In genomic region chr1:230157409-230158390, GRCh38 we compare ENCODE assay signal across 1 cellular context.
TF ChIP-seq lines count a peak whose summit lies in the region.

No MANE protein-coding gene starts in this region.

TF ChIP-seq in HepG2, 621 proteins besides CTCF, POLR2A, EP300 and RAD21 (continued from another document):
- TF ChIP-seq GATAD2A (CRISPR knock-in tag; IDR thresholded peaks at IDR 0.05) (peak; percentile 79), THRA (CRISPR knock-in tag; IDR thresholded peaks at IDR 0.05; ENCODE audit: borderline replicate concordance) (peak; percentile 30; the same call in 1 of the 2 replicates), LCORL (IDR thresholded peaks at IDR 0.05) (no peak), LCORL (CRISPR knock-in tag; IDR thresholded peaks at IDR 0.05) (peak; percentile 6; the same call in 1 of the 2 replicates), SALL1 (CRISPR knock-in tag; IDR thresholded peaks at IDR 0.05) (peak; percentile 81), ISL2 (CRISPR knock-in tag; IDR thresholded peaks at IDR 0.05) (peak; percentile 27; the same call in 1 of the 2 replicates), PITX1 (CRISPR knock-in tag; IDR thresholded peaks at IDR 0.05) (peak; percentile 40; the same call in 1 of the 2 replicates), ARID5B (CRISPR knock-in tag; IDR thresholded peaks at IDR 0.05) (peak; percentile 59), TBL1XR1 (IDR thresholded peaks at IDR 0.05; ENCODE audit: borderline replicate concordance, low read length, partially characterized antibody) (no peak), BRF2 (CRISPR knock-in tag; IDR thresholded peaks at IDR 0.05) (no peak), ZNF296 (CRISPR knock-in tag; conservative IDR thresholded peaks at IDR 0.05) (no peak), ZNF782 (CRISPR knock-in tag; IDR thresholded peaks at IDR 0.05; ENCODE audit: borderline replicate concordance) (no peak), PAXIP1 (CRISPR knock-in tag; conservative IDR thresholded peaks at IDR 0.05) (peak; percentile 68), EEA1 (CRISPR knock-in tag; IDR thresholded peaks at IDR 0.05; ENCODE audit: borderline replicate concordance) (no peak), ZNF574 (CRISPR knock-in tag; IDR thresholded peaks at IDR 0.05) (0 out of 2 replicates have a peak, but pooled peaks have one; percentile 35), SAP130 (CRISPR knock-in tag; IDR thresholded peaks at IDR 0.05; ENCODE audit: low read depth) (peak; percentile 50; the same call in 1 of the 2 replicates), AGO1 (IDR thresholded peaks at IDR 0.05; ENCODE audit: low read depth, low read length, poor library complexity, severe bottlenecking) (no peak), ZNF3 (CRISPR knock-in tag; IDR thresholded peaks at IDR 0.05) (no peak), NR2C2 (CRISPR knock-in tag; IDR thresholded peaks at IDR 0.05; ENCODE audit: borderline replicate concordance) (no peak), FOXK1 (CRISPR knock-in tag; IDR thresholded peaks at IDR 0.05; ENCODE audit: borderline replicate concordance, low read depth) (0 out of 2 replicates have a peak, but pooled peaks have one; percentile 32), HNF4A (CRISPR knock-in tag; IDR thresholded peaks at IDR 0.05) (peak; percentile 68), MLLT10 (CRISPR knock-in tag; IDR thresholded peaks at IDR 0.05) (no peak), TEAD3 (CRISPR knock-in tag; optimal IDR thresholded peaks at IDR 0.05; ENCODE audit: borderline replicate concordance) (peak; percentile 43), HNF4G (IDR thresholded peaks at IDR 0.05; ENCODE audit: borderline replicate concordance, low read depth, low read length) (peak; percentile 56; the same call in 1 of the 2 replicates), HNF4G (CRISPR knock-in tag; IDR thresholded peaks at IDR 0.05; ENCODE audit: borderline replicate concordance, low read depth) (no peak; the same call in 1 of the 2 replicates), KMT2A (CRISPR knock-in tag; IDR thresholded peaks at IDR 0.05) (0 out of 2 replicates have a peak, but pooled peaks have one; percentile 21), ZNF331 (CRISPR knock-in tag; IDR thresholded peaks at IDR 0.05) (peak; percentile 26; the same call in 1 of the 2 replicates), TIGD3 (CRISPR knock-in tag; IDR thresholded peaks at IDR 0.05; ENCODE audit: borderline replicate concordance) (no peak), SNAPC5 (CRISPR knock-in tag; IDR thresholded peaks at IDR 0.05; ENCODE audit: borderline replicate concordance) (peak; percentile 4; the same call in 1 of the 2 replicates), ZNF629 (CRISPR knock-in tag; conservative IDR thresholded peaks at IDR 0.05) (peak; percentile 58), ETV5 (CRISPR knock-in tag; IDR thresholded peaks at IDR 0.05; ENCODE audit: borderline replicate concordance) (peak; percentile 21; the same call in 1 of the 2 replicates), RXRB (CRISPR knock-in tag; IDR thresholded peaks at IDR 0.05; ENCODE audit: borderline replicate concordance) (peak; percentile 65), ZNF281 (CRISPR knock-in tag; IDR thresholded peaks at IDR 0.05; ENCODE audit: borderline replicate concordance) (peak; percentile 8; the same call in 1 of the 2 replicates), ZBTB7B (CRISPR knock-in tag; IDR thresholded peaks at IDR 0.05) (0 out of 2 replicates have a peak, but pooled peaks have one; percentile 43), PAX8 (CRISPR knock-in tag; IDR thresholded peaks at IDR 0.05; ENCODE audit: borderline replicate concordance) (no peak)
